In the genomic region with DNA sequence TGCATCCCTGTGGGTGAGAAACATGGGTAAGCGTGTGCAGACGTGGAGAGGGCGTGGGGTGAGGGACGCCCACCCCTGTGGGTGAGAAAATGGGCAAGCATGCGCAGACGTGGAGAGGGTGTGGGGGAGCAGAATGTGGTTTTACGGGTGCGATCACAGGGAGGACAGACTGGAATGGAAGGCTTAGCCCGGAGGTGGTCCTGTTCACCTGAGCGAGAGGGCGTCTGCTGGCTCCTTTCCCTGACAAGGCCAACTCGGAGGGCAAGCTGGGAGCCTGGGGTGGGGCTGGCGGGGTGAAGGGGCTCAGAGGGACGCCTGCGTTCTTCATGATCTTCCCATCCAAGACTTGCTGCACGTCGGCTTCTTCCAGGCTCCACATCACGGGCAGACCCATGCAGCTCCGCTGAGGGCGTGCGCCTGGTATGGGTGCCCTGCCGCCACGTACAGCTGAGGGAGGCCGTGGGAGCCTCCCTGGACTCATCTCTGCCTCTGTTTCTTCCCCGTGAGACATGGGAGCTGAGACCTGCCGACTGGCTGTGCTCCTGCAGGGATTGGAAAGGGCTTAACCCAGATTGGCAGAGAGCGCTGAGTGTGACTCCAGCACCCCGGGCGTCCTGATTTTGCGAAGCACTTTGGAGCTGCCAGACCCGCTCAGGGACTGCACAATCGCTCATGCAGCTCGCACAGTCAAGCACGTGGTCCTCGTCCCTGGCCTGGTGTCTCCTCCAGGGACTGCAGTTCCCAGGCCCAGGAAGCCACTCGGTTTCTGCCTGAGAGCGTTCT, we compare ENCODE assay signal across 19 cellular contexts.
"Had no signal": no experiment of that assay in that cellular context is flagged by ENCODE, and none has a peak within 500 bp of the region (broad histone marks: within the 10 kb centered on the region; RNA-seq: fewer than 3 reads in every experiment).

No MANE protein-coding gene starts in this region.

- H3K27me3 ChIP-seq: adrenal gland, neural progenitor cell had no signal

- H3K4me2 ChIP-seq: neural progenitor cell had no signal

- H3K4me1 ChIP-seq: gastroesophageal sphincter, prostate gland had no signal

- H3K9ac ChIP-seq: neural progenitor cell had no signal

- FAIRE-seq: bronchial epithelial cell, endothelial cell of umbilical vein, small intestine had no signal

- H3K9me3 ChIP-seq: adrenal gland, esophagus muscularis mucosa, gastroesophageal sphincter, heart right ventricle, prostate gland had no signal

- H3K4me3 ChIP-seq: esophagus muscularis mucosa, gastroesophageal sphincter, neural progenitor cell, prostate gland had no signal

- H3K36me3 ChIP-seq: adrenal gland, esophagus muscularis mucosa, gastroesophageal sphincter, heart right ventricle, neural progenitor cell, prostate gland had no signal

- H3K27ac ChIP-seq: esophagus muscularis mucosa, gastroesophageal sphincter, neural progenitor cell, prostate gland had no signal

- DNase-seq: activated CD4-positive, alpha-beta T cell treated with anti-CD3 and anti-CD28 coated beads, Interleukin-2, amount 10 ng/mL, durations not matched to agents 7 days and 5 days; activated CD8-positive, alpha-beta memory T cell treated with anti-CD3 and anti-CD28 coated beads, Interleukin-2, amount 50 U/mL, for 4 hours; activated gamma-delta T cell; activated T-cell treated with anti-CD3 and anti-CD28 coated beads, Interleukin-2, amount 50 U/mL, for 48 hours; adrenal gland; effector CD8-positive, alpha-beta T cell; heart right ventricle; left ventricle myocardium superior; naive thymus-derived CD4-positive, alpha-beta T cell; right cardiac atrium; small intestine; stimulated activated CD4-positive, alpha-beta T cell treated with anti-CD3 and anti-CD28 coated beads, Interleukin-4, amount 100 ng/mL, for 1 hour; T-cell had no signal
